Comparison of ENCODE assay signal across 8 cellular contexts in genomic region chrX:139932077-139932900, GRCh38. TPM values are rescaled to one million over a fixed set of nuclear protein-coding genes. Genes with fewer than 3 reads are reported as not detected.
A peak's percentile ranks its signal among the peaks of the same experiment; 100 is the strongest.
DNase-seq lines count a peak whose midpoint lies in the region; ATAC-seq and TF ChIP-seq lines count a peak whose summit lies in the region.

No MANE protein-coding gene starts in this region.

- intact Hi-C loops in activated CD4-positive, alpha-beta memory T cell treated with anti-CD3 and anti-CD28 coated beads for 36 hours (cut with micrococcal nuclease) = loop anchor here (5.0 to 10.0 kb wide), 2 partner anchors 40 to 167 kb away; no protein-coding TSS in a partner anchor

- CTCF ChIA-PET in activated CD4-positive, alpha-beta memory T cell treated with anti-CD3 and anti-CD28 coated beads for 36 hours (lab: Charles Lee) = interaction anchor here (0.7 kb wide), 1 partner anchor 35 kb away, joined by 3 read pairs; no protein-coding TSS in a partner anchor

- peak; percentile 29 for ATAC-seq in GM21825 (IDR thresholded peaks at IDR 0.05; ENCODE audit: unreplicated experiment)

- no peaks in the 10 kb centered on the region for H3K27me3 Mint-ChIP-seq in activated CD4-positive, alpha-beta memory T cell treated with anti-CD3 and anti-CD28 coated beads for 36 hours

- POLR2A ChIA-PET in activated CD4-positive, alpha-beta memory T cell treated with anti-CD3 and anti-CD28 coated beads for 36 hours (lab: Charles Lee) = no interaction called here

- peak overlapping the region; percentile 86 for H3K27ac Mint-ChIP-seq in activated CD4-positive, alpha-beta memory T cell treated with anti-CD3 and anti-CD28 coated beads for 36 hours

- no peaks in the 10 kb centered on the region for H3K36me3 Mint-ChIP-seq in activated CD4-positive, alpha-beta memory T cell treated with anti-CD3 and anti-CD28 coated beads for 36 hours

- H3K4me3 Mint-ChIP-seq in activated CD4-positive, alpha-beta memory T cell treated with anti-CD3 and anti-CD28 coated beads for 36 hours = peak overlapping the region; percentile 79

- H3K4me1 Mint-ChIP-seq in activated CD4-positive, alpha-beta memory T cell treated with anti-CD3 and anti-CD28 coated beads for 36 hours (ENCODE audit: low read depth) = peaks cover 16% of the 10 kb centered on the region

- peak overlapping the region; percentile 79 for H3K4me3 ChIP-seq in GM12864 (ENCODE audit: low read depth, low read length)

- no peak for DNase-seq in GM12864 (ENCODE audit: low read depth)
- DNase-seq in LoVo (ENCODE audit: low spot score) = peak; percentile 20
- DNase-seq in activated CD4-positive, alpha-beta memory T cell treated with anti-CD3 and anti-CD28 coated beads for 36 hours = peak; percentile 35
- DNase-seq in effector CD8-positive, alpha-beta T cell (lab: John Stamatoyannopoulos, UW) = peak; percentile 10
- DNase-seq in medulla oblongata (ENCODE audit: extremely low spot score) = peak; percentile 5
- peak; percentile 1 to 27 for DNase-seq in stimulated activated CD8-positive, alpha-beta memory T cell treated with anti-CD3 and anti-CD28 coated beads, Interleukin-4, amount 100 ng/mL, for 4 hours (ENCODE audit: low read depth in 2 of 2, low spot score in 1 of 2)
- DNase-seq in NCI-H2029 treated with DMSO at 0.1 percent for 48 hours (lab: John Stamatoyannopoulos, UW) = no peak

- no peaks in the 10 kb centered on the region for H3K9me3 Mint-ChIP-seq in activated CD4-positive, alpha-beta memory T cell treated with anti-CD3 and anti-CD28 coated beads for 36 hours

- no peak for TF ChIP-seq CTCF in GM12864 (IDR thresholded peaks at IDR 0.05; ENCODE audit: low read depth, low read length, missing control alignments)

RNA-seq across cellular contexts. Expression of gene ATP11C, which starts 0.6 kb away (rescaled TPM):
- total RNA-seq in activated CD4-positive, alpha-beta memory T cell treated with anti-CD3 and anti-CD28 coated beads for 36 hours = 10 to 100 TPM; 10.9 to 11.5 TPM

RNA-seq across cellular contexts. Expression of gene CXorf66, which starts 33.0 kb away (rescaled TPM):
- total RNA-seq in activated CD4-positive, alpha-beta memory T cell treated with anti-CD3 and anti-CD28 coated beads for 36 hours = not detected

Comparison
In these comparisons a context has a peak if more than half of its experiments do, and no peak if none do; other contexts are left out.
1. DNase-seq: peak in LoVo (single experiment), activated CD4-positive, alpha-beta memory T cell treated with anti-CD3 and anti-CD28 coated beads for 36 hours (single experiment), effector CD8-positive, alpha-beta T cell (single experiment), medulla oblongata (single experiment) and stimulated activated CD8-positive, alpha-beta memory T cell treated with anti-CD3 and anti-CD28 coated beads, Interleukin-4, amount 100 ng/mL, for 4 hours (2 of 2); none in GM12864 (single experiment) and NCI-H2029 treated with DMSO at 0.1 percent for 48 hours (single experiment).